Comparison of ENCODE assay signal across 20 cellular contexts in genomic region chr12:3353621-3354020, GRCh38.
"Had no signal": no experiment of that assay in that cellular context is flagged by ENCODE, and none has a peak within 500 bp of the region (broad histone marks: within the 10 kb centered on the region; RNA-seq: fewer than 3 reads in every experiment).

No MANE protein-coding gene starts in this region.

- H3K9me3 ChIP-seq: esophagus muscularis mucosa, heart left ventricle, lower lobe of right lung had no signal

- H3K4me2 ChIP-seq: hepatocyte had no signal

- DNase-seq: dermis blood vessel endothelial cell; dorsolateral prefrontal cortex; effector CD4-positive, alpha-beta T cell; effector memory CD4-positive, alpha-beta T cell; foreskin keratinocyte; heart left ventricle; hypothalamus; immature natural killer cell; islet precursor cell; kidney; kidney glomerular epithelial cell; left colon; left ventricle myocardium superior; lower lobe of right lung; mesenchymal stem cell; midbrain had no signal

- H3K27ac Mint-ChIP-seq: immature natural killer cell had no signal

- H3K4me3 Mint-ChIP-seq: immature natural killer cell had no signal

- H3K27ac ChIP-seq: coronary artery, dorsolateral prefrontal cortex, esophagus muscularis mucosa, foreskin keratinocyte, gastroesophageal sphincter, heart left ventricle, hepatocyte, lower lobe of right lung had no signal

- H3K4me3 ChIP-seq: coronary artery, dorsolateral prefrontal cortex, esophagus muscularis mucosa, gastroesophageal sphincter, heart left ventricle, hepatocyte, lower lobe of right lung had no signal

- H3K36me3 Mint-ChIP-seq: immature natural killer cell had no signal

- H3K36me3 ChIP-seq: esophagus muscularis mucosa, gastroesophageal sphincter, heart left ventricle, lower lobe of right lung had no signal

- H3K79me2 ChIP-seq: hepatocyte had no signal

- H3K9me3 Mint-ChIP-seq: immature natural killer cell had no signal

- H2AFZ ChIP-seq: hepatocyte had no signal

- H3K4me1 Mint-ChIP-seq: immature natural killer cell had no signal

- H3K4me1 ChIP-seq: foreskin keratinocyte, gastroesophageal sphincter, lower lobe of right lung had no signal

- H3K27me3 ChIP-seq: dorsolateral prefrontal cortex had no signal
